1 cellular context compared by ENCODE assay signal in genomic region chr17:82272495-82273326, GRCh38.
A peak's percentile ranks its signal among the peaks of the same experiment; 100 is the strongest.
TF ChIP-seq lines count a peak whose summit lies in the region.

No MANE protein-coding gene starts in this region.

TF ChIP-seq in HepG2, 621 proteins besides CTCF, POLR2A, EP300 and RAD21 (continued from another document and continues in another):
- TF ChIP-seq IRF9 (CRISPR knock-in tag; IDR thresholded peaks at IDR 0.05; ENCODE audit: borderline replicate concordance) (no peak), ZFYVE20 (CRISPR knock-in tag; IDR thresholded peaks at IDR 0.05; ENCODE audit: borderline replicate concordance, low read depth) (no peak), ZNF431 (CRISPR knock-in tag; IDR thresholded peaks at IDR 0.05; ENCODE audit: borderline replicate concordance, low read depth) (no peak), ZNF44 (CRISPR knock-in tag; IDR thresholded peaks at IDR 0.05) (no peak), ZFP36L2 (CRISPR knock-in tag; IDR thresholded peaks at IDR 0.05) (no peak), SUZ12 (IDR thresholded peaks at IDR 0.05; ENCODE audit: low read depth, low read length) (no peak), ZNF354B (CRISPR knock-in tag; IDR thresholded peaks at IDR 0.05) (0 out of 2 replicates have a peak, but pooled peaks have one; percentile 51), GABPA (IDR thresholded peaks at IDR 0.05; ENCODE audit: low read depth, low read length) (no peak), GABPA (CRISPR knock-in tag; IDR thresholded peaks at IDR 0.05; ENCODE audit: low read depth) (no peak), MEIS1 (CRISPR knock-in tag; IDR thresholded peaks at IDR 0.05; ENCODE audit: borderline replicate concordance) (no peak), PITX1 (CRISPR knock-in tag; IDR thresholded peaks at IDR 0.05) (no peak), ZSCAN29 (CRISPR knock-in tag; conservative IDR thresholded peaks at IDR 0.05) (no peak), NFE2L1 (CRISPR knock-in tag; IDR thresholded peaks at IDR 0.05; ENCODE audit: borderline replicate concordance) (no peak), ZFP1 (CRISPR knock-in tag; IDR thresholded peaks at IDR 0.05) (no peak), SOX13 (IDR thresholded peaks at IDR 0.05) (no peak), SOX13 (CRISPR knock-in tag; conservative IDR thresholded peaks at IDR 0.05 in 1 of 2, IDR thresholded peaks at IDR 0.05 in 1 of 2) (peak in 1 of 2 experiments; percentile 66; a peak in 1 of 4 replicates), ZNF136 (CRISPR knock-in tag; IDR thresholded peaks at IDR 0.05; ENCODE audit: low read depth) (0 out of 2 replicates have a peak, but pooled peaks have one; percentile 12), NR2F6 (IDR thresholded peaks at IDR 0.05) (peak; percentile 51), NR2F6 (CRISPR knock-in tag; IDR thresholded peaks at IDR 0.05) (peak; percentile 41; the same call in 1 of the 2 replicates), ZNF205 (CRISPR knock-in tag; IDR thresholded peaks at IDR 0.05) (no peak), YEATS2 (CRISPR knock-in tag; IDR thresholded peaks at IDR 0.05; ENCODE audit: borderline replicate concordance) (no peak), ELF3 (CRISPR knock-in tag; IDR thresholded peaks at IDR 0.05) (no peak), ZNF20 (CRISPR knock-in tag; IDR thresholded peaks at IDR 0.05) (peak; percentile 68), MAX (IDR thresholded peaks at IDR 0.05) (peak; percentile 62; the same call in 1 of the 2 replicates), ZFP91 (CRISPR knock-in tag; IDR thresholded peaks at IDR 0.05; ENCODE audit: borderline replicate concordance) (no peak), HNRNPL (IDR thresholded peaks at IDR 0.05; ENCODE audit: low read depth, low read length) (0 out of 2 replicates have a peak, but pooled peaks have one; percentile 10), HNRNPLL (IDR thresholded peaks at IDR 0.05; ENCODE audit: low read depth, low read length, poor library complexity, severe bottlenecking) (peak; percentile 49), ERF (CRISPR knock-in tag; IDR thresholded peaks at IDR 0.05) (no peak), ZNF557 (CRISPR knock-in tag; IDR thresholded peaks at IDR 0.05) (0 out of 2 replicates have a peak, but pooled peaks have one; percentile 34), TOE1 (CRISPR knock-in tag; IDR thresholded peaks at IDR 0.05) (no peak; the same call in 1 of the 2 replicates), STAG1 (CRISPR knock-in tag; IDR thresholded peaks at IDR 0.05) (no peak), AGO1 (IDR thresholded peaks at IDR 0.05; ENCODE audit: low read depth, low read length, poor library complexity, severe bottlenecking) (peak; percentile 96), NFIC (IDR thresholded peaks at IDR 0.05; ENCODE audit: low read length) (no peak), ZNF775 (CRISPR knock-in tag; IDR thresholded peaks at IDR 0.05; ENCODE audit: borderline replicate concordance) (no peak), KAT8 (CRISPR knock-in tag; IDR thresholded peaks at IDR 0.05) (no peak), ZNF367 (CRISPR knock-in tag; IDR thresholded peaks at IDR 0.05; ENCODE audit: borderline replicate concordance) (no peak), NRL (CRISPR knock-in tag; IDR thresholded peaks at IDR 0.05; ENCODE audit: borderline replicate concordance) (no peak), ZBTB20 (CRISPR knock-in tag; IDR thresholded peaks at IDR 0.05; ENCODE audit: borderline replicate concordance, low read depth) (no peak), GATA4 (IDR thresholded peaks at IDR 0.05; ENCODE audit: borderline replicate concordance, low read depth) (no peak), SSRP1 (CRISPR knock-in tag; IDR thresholded peaks at IDR 0.05) (no peak), MAZ (IDR thresholded peaks at IDR 0.05; ENCODE audit: borderline replicate concordance, low read depth, low read length) (0 out of 2 replicates have a peak, but pooled peaks have one; percentile 12), MAZ (CRISPR knock-in tag; IDR thresholded peaks at IDR 0.05; ENCODE audit: low read depth) (no peak), POLR2AphosphoS5 (IDR thresholded peaks at IDR 0.05; ENCODE audit: low read depth, low read length) (0 out of 2 replicates have a peak, but pooled peaks have one; percentile 23), RAD51 (IDR thresholded peaks at IDR 0.05; ENCODE audit: borderline replicate concordance) (no peak), ZFP82 (CRISPR knock-in tag; IDR thresholded peaks at IDR 0.05; ENCODE audit: borderline replicate concordance) (no peak), RCOR2 (CRISPR knock-in tag; IDR thresholded peaks at IDR 0.05) (no peak), GATAD1 (CRISPR knock-in tag; IDR thresholded peaks at IDR 0.05) (no peak), NFIB (CRISPR knock-in tag; IDR thresholded peaks at IDR 0.05; ENCODE audit: borderline replicate concordance) (no peak), ZKSCAN1 (IDR thresholded peaks at IDR 0.05; ENCODE audit: low read length) (no peak), TOPORS (CRISPR knock-in tag; IDR thresholded peaks at IDR 0.05) (peak; percentile 33; the same call in 1 of the 2 replicates), MNT (IDR thresholded peaks at IDR 0.05) (no peak), ZBTB34 (CRISPR knock-in tag; IDR thresholded peaks at IDR 0.05) (no peak), GPN1 (CRISPR knock-in tag; IDR thresholded peaks at IDR 0.05; ENCODE audit: borderline replicate concordance) (no peak), ZNF232 (CRISPR knock-in tag; IDR thresholded peaks at IDR 0.05; ENCODE audit: borderline replicate concordance) (no peak), GTF3A (CRISPR knock-in tag; conservative IDR thresholded peaks at IDR 0.05) (no peak), SALL2 (CRISPR knock-in tag; IDR thresholded peaks at IDR 0.05) (no peak), RNF2 (conservative IDR thresholded peaks at IDR 0.05; ENCODE audit: low read depth) (no peak), FOXP1 (IDR thresholded peaks at IDR 0.05) (no peak), FOXP1 (CRISPR knock-in tag; IDR thresholded peaks at IDR 0.05) (peak; percentile 47), KLF12 (CRISPR knock-in tag; IDR thresholded peaks at IDR 0.05; ENCODE audit: borderline replicate concordance) (0 out of 2 replicates have a peak, but pooled peaks have one; percentile 53), GLI4 (CRISPR knock-in tag; IDR thresholded peaks at IDR 0.05; ENCODE audit: borderline replicate concordance) (no peak)
- TF ChIP-seq, protein P1, sequence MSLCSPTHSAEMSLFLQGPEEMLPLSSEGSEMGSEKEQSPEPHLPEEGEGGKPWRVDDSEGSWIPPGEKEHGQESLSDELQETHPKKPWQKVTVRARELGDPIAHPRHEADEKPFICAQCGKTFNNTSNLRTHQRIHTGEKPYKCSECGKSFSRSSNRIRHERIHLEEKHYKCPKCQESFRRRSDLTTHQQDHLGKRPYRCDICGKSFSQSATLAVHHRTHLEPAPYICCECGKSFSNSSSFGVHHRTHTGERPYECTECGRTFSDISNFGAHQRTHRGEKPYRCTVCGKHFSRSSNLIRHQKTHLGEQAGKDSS (CRISPR knock-in tag; IDR thresholded peaks at IDR 0.05; ENCODE audit: borderline replicate concordance, low read depth): no peak
- TF ChIP-seq, protein P2, sequence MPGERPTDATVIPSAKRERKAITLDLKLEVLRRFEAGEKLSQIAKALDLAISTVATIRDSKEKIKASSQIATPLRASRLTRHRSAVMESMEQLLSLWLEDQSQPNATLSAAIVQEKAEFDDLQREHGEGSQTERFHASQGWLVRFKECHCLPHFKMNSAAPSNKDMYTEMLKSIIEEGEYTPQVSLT (CRISPR knock-in tag; IDR thresholded peaks at IDR 0.05; ENCODE audit: borderline replicate concordance, low read depth): no peak
- TF ChIP-seq, protein P3, sequence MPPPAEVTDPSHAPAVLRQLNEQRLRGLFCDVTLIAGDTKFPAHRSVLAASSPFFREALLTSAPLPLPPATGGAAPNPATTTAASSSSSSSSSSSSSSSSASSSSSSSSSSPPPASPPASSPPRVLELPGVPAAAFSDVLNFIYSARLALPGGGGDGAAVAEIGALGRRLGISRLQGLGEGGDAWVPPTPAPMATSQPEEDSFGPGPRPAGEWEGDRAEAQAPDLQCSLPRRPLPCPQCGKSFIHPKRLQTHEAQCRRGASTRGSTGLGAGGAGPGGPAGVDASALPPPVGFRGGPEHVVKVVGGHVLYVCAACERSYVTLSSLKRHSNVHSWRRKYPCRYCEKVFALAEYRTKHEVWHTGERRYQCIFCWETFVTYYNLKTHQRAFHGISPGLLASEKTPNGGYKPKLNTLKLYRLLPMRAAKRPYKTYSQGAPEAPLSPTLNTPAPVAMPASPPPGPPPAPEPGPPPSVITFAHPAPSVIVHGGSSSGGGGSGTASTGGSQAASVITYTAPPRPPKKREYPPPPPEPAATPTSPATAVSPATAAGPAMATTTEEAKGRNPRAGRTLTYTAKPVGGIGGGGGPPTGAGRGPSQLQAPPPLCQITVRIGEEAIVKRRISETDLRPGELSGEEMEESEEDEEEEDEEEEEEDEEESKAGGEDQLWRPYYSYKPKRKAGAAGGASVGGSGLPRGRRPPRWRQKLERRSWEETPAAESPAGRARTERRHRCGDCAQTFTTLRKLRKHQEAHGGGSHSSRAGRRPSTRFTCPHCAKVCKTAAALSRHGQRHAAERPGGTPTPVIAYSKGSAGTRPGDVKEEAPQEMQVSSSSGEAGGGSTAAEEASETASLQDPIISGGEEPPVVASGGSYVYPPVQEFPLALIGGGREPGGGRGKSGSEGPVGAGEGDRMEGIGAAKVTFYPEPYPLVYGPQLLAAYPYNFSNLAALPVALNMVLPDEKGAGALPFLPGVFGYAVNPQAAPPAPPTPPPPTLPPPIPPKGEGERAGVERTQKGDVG (CRISPR knock-in tag; IDR thresholded peaks at IDR 0.05; ENCODE audit: borderline replicate concordance): no peak
- TF ChIP-seq, protein P4, sequence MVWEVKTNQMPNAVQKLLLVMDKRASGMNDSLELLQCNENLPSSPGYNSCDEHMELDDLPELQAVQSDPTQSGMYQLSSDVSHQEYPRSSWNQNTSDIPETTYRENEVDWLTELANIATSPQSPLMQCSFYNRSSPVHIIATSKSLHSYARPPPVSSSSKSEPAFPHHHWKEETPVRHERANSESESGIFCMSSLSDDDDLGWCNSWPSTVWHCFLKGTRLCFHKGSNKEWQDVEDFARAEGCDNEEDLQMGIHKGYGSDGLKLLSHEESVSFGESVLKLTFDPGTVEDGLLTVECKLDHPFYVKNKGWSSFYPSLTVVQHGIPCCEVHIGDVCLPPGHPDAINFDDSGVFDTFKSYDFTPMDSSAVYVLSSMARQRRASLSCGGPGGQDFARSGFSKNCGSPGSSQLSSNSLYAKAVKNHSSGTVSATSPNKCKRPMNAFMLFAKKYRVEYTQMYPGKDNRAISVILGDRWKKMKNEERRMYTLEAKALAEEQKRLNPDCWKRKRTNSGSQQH (CRISPR knock-in tag; IDR thresholded peaks at IDR 0.05; ENCODE audit: low read depth): no peak
- TF ChIP-seq, protein P5, sequence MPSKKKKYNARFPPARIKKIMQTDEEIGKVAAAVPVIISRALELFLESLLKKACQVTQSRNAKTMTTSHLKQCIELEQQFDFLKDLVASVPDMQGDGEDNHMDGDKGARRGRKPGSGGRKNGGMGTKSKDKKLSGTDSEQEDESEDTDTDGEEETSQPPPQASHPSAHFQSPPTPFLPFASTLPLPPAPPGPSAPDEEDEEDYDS (CRISPR knock-in tag; IDR thresholded peaks at IDR 0.05): no peak
